ENCODE assay signal across 3 cellular contexts in the genomic region with DNA sequence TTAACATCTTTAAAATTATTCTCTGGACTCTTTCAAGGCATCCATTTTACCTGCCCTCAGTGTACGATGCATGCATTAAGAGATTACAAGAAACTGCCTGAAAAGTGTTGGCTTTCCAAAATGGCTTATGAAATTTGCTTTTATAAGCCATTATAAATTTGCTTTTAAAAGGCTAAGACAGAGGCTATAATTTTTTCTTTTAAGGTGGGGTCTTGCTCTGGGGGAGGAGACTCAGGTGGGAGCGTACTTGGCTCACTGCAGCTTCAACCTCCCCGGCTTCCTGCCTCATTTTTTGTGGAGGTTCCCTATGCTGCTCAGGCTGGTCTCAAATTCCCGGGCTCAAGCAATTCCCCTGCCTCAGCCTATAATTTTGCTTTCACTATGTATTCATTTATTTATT.
TF ChIP-seq lines count a peak whose summit lies in the region.

No MANE protein-coding gene starts in this region.

TF ChIP-seq in SK-N-SH treated with all-trans-retinoic acid at 6 μM for 48 hours, 23 proteins besides CTCF, POLR2A, EP300 and RAD21:
- TF ChIP-seq ARNTL (CRISPR knock-in tag; IDR thresholded peaks at IDR 0.05; ENCODE audit: borderline replicate concordance, low read depth) (no peak), ESRRG (CRISPR knock-in tag; IDR thresholded peaks at IDR 0.05) (no peak), OSR1 (CRISPR knock-in tag; IDR thresholded peaks at IDR 0.05) (no peak), ISL1 (CRISPR knock-in tag; IDR thresholded peaks at IDR 0.05) (no peak), BACH2 (CRISPR knock-in tag; IDR thresholded peaks at IDR 0.05; ENCODE audit: borderline replicate concordance) (no peak)
- TF ChIP-seq, protein P1, sequence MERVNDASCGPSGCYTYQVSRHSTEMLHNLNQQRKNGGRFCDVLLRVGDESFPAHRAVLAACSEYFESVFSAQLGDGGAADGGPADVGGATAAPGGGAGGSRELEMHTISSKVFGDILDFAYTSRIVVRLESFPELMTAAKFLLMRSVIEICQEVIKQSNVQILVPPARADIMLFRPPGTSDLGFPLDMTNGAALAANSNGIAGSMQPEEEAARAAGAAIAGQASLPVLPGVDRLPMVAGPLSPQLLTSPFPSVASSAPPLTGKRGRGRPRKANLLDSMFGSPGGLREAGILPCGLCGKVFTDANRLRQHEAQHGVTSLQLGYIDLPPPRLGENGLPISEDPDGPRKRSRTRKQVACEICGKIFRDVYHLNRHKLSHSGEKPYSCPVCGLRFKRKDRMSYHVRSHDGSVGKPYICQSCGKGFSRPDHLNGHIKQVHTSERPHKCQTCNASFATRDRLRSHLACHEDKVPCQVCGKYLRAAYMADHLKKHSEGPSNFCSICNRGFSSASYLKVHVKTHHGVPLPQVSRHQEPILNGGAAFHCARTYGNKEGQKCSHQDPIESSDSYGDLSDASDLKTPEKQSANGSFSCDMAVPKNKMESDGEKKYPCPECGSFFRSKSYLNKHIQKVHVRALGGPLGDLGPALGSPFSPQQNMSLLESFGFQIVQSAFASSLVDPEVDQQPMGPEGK (CRISPR knock-in tag; IDR thresholded peaks at IDR 0.05; ENCODE audit: borderline replicate concordance) = no peak
- TF ChIP-seq, protein P2, sequence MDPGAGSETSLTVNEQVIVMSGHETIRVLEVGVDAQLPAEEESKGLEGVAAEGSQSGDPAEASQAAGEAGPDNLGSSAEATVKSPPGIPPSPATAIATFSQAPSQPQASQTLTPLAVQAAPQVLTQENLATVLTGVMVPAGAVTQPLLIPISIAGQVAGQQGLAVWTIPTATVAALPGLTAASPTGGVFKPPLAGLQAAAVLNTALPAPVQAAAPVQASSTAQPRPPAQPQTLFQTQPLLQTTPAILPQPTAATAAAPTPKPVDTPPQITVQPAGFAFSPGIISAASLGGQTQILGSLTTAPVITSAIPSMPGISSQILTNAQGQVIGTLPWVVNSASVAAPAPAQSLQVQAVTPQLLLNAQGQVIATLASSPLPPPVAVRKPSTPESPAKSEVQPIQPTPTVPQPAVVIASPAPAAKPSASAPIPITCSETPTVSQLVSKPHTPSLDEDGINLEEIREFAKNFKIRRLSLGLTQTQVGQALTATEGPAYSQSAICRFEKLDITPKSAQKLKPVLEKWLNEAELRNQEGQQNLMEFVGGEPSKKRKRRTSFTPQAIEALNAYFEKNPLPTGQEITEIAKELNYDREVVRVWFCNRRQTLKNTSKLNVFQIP (CRISPR knock-in tag; IDR thresholded peaks at IDR 0.05; ENCODE audit: borderline replicate concordance, low read depth) = no peak

TF ChIP-seq in SK-N-SH, 30 proteins besides CTCF, POLR2A, EP300 and RAD21:
- TF ChIP-seq TCF12 (IDR thresholded peaks at IDR 0.05) (no peak), YY1 (IDR thresholded peaks at IDR 0.05; ENCODE audit: low read depth) (no peak), SMC3 (IDR thresholded peaks at IDR 0.05; ENCODE audit: low read depth, low read length) (no peak)
- TF ChIP-seq, protein P3, sequence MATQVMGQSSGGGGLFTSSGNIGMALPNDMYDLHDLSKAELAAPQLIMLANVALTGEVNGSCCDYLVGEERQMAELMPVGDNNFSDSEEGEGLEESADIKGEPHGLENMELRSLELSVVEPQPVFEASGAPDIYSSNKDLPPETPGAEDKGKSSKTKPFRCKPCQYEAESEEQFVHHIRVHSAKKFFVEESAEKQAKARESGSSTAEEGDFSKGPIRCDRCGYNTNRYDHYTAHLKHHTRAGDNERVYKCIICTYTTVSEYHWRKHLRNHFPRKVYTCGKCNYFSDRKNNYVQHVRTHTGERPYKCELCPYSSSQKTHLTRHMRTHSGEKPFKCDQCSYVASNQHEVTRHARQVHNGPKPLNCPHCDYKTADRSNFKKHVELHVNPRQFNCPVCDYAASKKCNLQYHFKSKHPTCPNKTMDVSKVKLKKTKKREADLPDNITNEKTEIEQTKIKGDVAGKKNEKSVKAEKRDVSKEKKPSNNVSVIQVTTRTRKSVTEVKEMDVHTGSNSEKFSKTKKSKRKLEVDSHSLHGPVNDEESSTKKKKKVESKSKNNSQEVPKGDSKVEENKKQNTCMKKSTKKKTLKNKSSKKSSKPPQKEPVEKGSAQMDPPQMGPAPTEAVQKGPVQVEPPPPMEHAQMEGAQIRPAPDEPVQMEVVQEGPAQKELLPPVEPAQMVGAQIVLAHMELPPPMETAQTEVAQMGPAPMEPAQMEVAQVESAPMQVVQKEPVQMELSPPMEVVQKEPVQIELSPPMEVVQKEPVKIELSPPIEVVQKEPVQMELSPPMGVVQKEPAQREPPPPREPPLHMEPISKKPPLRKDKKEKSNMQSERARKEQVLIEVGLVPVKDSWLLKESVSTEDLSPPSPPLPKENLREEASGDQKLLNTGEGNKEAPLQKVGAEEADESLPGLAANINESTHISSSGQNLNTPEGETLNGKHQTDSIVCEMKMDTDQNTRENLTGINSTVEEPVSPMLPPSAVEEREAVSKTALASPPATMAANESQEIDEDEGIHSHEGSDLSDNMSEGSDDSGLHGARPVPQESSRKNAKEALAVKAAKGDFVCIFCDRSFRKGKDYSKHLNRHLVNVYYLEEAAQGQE (IDR thresholded peaks at IDR 0.05; ENCODE audit: low read depth, low read length) = no peak
- TF ChIP-seq, protein P4, sequence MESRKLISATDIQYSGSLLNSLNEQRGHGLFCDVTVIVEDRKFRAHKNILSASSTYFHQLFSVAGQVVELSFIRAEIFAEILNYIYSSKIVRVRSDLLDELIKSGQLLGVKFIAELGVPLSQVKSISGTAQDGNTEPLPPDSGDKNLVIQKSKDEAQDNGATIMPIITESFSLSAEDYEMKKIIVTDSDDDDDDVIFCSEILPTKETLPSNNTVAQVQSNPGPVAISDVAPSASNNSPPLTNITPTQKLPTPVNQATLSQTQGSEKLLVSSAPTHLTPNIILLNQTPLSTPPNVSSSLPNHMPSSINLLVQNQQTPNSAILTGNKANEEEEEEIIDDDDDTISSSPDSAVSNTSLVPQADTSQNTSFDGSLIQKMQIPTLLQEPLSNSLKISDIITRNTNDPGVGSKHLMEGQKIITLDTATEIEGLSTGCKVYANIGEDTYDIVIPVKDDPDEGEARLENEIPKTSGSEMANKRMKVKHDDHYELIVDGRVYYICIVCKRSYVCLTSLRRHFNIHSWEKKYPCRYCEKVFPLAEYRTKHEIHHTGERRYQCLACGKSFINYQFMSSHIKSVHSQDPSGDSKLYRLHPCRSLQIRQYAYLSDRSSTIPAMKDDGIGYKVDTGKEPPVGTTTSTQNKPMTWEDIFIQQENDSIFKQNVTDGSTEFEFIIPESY (IDR thresholded peaks at IDR 0.05; ENCODE audit: borderline replicate concordance, low read depth) = no peak
- TF ChIP-seq, protein P5, sequence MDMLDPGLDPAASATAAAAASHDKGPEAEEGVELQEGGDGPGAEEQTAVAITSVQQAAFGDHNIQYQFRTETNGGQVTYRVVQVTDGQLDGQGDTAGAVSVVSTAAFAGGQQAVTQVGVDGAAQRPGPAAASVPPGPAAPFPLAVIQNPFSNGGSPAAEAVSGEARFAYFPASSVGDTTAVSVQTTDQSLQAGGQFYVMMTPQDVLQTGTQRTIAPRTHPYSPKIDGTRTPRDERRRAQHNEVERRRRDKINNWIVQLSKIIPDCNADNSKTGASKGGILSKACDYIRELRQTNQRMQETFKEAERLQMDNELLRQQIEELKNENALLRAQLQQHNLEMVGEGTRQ (IDR thresholded peaks at IDR 0.05; ENCODE audit: borderline replicate concordance, low read depth, low read length) = no peak

TF ChIP-seq in K562, 482 proteins besides CTCF, POLR2A, EP300 and RAD21:
- TF ChIP-seq THRAP3 (IDR thresholded peaks at IDR 0.05; ENCODE audit: borderline replicate concordance) = no peak
- TF ChIP-seq TRIM28 (IDR thresholded peaks at IDR 0.05) = no peak
- TF ChIP-seq ZNF12 (CRISPR knock-in tag; IDR thresholded peaks at IDR 0.05) = no peak
- TF ChIP-seq ZNF124 (CRISPR knock-in tag; IDR thresholded peaks at IDR 0.05) = no peak
- TF ChIP-seq STAG1 (CRISPR knock-in tag; IDR thresholded peaks at IDR 0.05; ENCODE audit: borderline replicate concordance) = no peak
- TF ChIP-seq CEBPG (CRISPR knock-in tag; IDR thresholded peaks at IDR 0.05) = no peak
- no peak for TF ChIP-seq CEBPG (tag; conservative IDR thresholded peaks at IDR 0.05 in 1 of 2, IDR thresholded peaks at IDR 0.05 in 1 of 2)
- TF ChIP-seq HDAC3 (IDR thresholded peaks at IDR 0.05; ENCODE audit: borderline replicate concordance, partially characterized antibody) = no peak
- no peak for TF ChIP-seq ZNF696 (CRISPR knock-in tag; conservative IDR thresholded peaks at IDR 0.05)
- TF ChIP-seq BRD9 (IDR thresholded peaks at IDR 0.05; ENCODE audit: low read depth, partially characterized antibody) = no peak
- no peak for TF ChIP-seq ZNF551 (CRISPR knock-in tag; IDR thresholded peaks at IDR 0.05)
- no peak for TF ChIP-seq ZNF583 (CRISPR knock-in tag; IDR thresholded peaks at IDR 0.05)
- TF ChIP-seq ZNF507 (tag; conservative IDR thresholded peaks at IDR 0.05) = no peak
- no peak for TF ChIP-seq SETDB1 (IDR thresholded peaks at IDR 0.05; ENCODE audit: low read length)
- no peak for TF ChIP-seq SRSF9 (IDR thresholded peaks at IDR 0.05; ENCODE audit: borderline replicate concordance, low read depth, low read length)
- TF ChIP-seq, protein P6, sequence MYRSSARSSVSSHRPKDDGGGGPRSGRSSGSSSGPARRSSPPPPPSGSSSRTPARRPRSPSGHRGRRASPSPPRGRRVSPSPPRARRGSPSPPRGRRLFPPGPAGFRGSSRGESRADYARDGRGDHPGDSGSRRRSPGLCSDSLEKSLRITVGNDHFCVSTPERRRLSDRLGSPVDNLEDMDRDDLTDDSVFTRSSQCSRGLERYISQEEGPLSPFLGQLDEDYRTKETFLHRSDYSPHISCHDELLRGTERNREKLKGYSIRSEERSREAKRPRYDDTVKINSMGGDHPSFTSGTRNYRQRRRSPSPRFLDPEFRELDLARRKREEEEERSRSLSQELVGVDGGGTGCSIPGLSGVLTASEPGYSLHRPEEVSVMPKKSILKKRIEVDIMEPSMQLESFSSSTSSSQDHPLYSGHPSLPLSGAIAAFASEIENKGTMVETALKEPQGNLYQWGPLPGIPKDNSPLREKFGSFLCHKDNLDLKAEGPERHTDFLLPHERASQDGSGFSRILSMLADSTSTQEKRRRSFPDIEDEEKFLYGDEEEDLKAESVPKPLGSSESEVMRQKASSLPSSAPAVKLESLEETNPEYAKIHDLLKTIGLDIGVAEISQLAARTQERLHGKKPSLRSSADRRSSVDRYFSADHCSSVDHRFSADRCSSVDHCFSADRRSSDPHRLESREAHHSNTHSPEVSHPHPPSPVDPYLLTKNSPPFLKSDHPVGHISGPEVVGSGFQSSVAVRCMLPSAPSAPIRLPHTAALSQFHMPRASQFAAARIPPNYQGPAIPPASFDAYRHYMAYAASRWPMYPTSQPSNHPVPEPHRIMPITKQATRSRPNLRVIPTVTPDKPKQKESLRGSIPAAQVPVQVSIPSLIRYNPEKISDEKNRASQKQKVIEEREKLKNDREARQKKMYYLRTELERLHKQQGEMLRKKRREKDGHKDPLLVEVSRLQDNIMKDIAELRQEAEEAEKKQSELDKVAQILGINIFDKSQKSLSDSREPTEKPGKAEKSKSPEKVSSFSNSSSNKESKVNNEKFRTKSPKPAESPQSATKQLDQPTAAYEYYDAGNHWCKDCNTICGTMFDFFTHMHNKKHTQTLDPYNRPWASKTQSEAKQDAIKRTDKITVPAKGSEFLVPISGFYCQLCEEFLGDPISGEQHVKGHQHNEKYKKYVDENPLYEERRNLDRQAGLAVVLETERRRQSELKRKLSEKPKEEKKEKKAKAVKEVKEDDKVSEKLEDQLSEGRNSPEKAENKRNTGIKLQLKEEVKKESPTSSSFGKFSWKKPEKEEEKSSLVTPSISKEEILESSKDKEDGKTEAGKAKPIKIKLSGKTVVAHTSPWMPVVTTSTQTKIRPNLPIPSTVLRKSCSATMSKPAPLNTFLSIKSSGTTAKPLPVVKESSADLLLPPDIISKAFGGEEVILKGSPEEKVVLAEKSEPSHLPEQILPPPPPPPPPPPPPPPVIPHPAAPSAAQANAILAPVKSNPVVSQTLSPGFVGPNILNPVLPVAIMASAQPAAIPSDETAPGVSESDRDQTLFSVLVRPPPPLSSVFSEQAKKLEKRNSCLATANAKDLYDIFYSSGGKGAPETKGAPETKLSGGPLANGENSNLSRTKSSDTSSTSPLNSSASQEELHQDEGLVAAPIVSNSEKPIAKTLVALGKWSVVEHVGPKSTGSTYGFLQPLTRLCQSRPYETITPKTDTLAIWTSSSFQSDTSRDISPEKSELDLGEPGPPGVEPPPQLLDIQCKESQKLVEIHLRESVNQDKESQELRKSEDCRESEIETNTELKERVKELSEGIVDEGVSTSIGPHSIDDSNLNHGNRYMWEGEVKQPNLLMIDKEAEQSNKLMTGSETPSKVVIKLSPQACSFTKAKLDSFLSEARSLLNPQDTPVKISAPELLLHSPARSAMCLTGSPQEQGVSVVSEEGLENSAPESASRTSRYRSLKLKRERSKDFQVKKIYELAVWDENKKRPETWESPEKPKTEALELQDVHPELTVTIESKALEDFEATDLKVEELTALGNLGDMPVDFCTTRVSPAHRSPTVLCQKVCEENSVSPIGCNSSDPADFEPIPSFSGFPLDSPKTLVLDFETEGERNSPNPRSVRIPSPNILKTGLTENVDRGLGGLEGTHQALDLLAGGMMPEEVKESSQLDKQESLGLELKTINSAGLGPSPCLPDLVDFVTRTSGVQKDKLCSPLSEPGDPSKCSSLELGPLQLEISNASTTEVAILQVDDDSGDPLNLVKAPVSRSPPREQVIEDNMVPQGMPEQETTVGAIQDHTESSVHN (IDR thresholded peaks at IDR 0.05; ENCODE audit: borderline replicate concordance in 1 of 2, low read depth in 1 of 2) = no peak
- no peak for TF ChIP-seq CBX8 (IDR thresholded peaks at IDR 0.05; ENCODE audit: borderline replicate concordance, extremely low read depth, low read depth, low read length, poor library complexity, severe bottlenecking)
- TF ChIP-seq ZNF77 (CRISPR knock-in tag; IDR thresholded peaks at IDR 0.05) = no peak
